Comparison of ENCODE assay signal across 16 cellular contexts in genomic region chr5:93715776-93716175, GRCh38. TPM values are rescaled to one million over a fixed set of nuclear protein-coding genes. Genes with fewer than 3 reads are reported as not detected.
DNase-seq lines count a peak whose midpoint lies in the region; ATAC-seq and TF ChIP-seq lines count a peak whose summit lies in the region.
"Had no signal": no experiment of that assay in that cellular context is flagged by ENCODE, and none has a peak within 500 bp of the region (broad histone marks: within the 10 kb centered on the region; RNA-seq: fewer than 3 reads in every experiment).

No MANE protein-coding gene starts in this region.

- H3K4me1 Mint-ChIP-seq in neural progenitor cell, result peaks cover 23% of the 10 kb centered on the region

- H3K27me3 Mint-ChIP-seq in neural progenitor cell (ENCODE audit: insufficient read depth, low read depth), result no peaks in the 10 kb centered on the region
- H3K27me3 Mint-ChIP-seq: CD4-positive, CD25-positive, alpha-beta regulatory T cell had no signal

- H3K27me3 ChIP-seq in neural progenitor cell, result no peaks in the 10 kb centered on the region
- H3K27me3 ChIP-seq: SJCRH30 had no signal

- H3K36me3 ChIP-seq in neural progenitor cell, result no peaks in the 10 kb centered on the region
- H3K36me3 ChIP-seq: SJCRH30 had no signal

- H3K9me3 ChIP-seq in neural progenitor cell (ENCODE audit: low read depth), result no peaks in the 10 kb centered on the region
- H3K9me3 ChIP-seq: SJCRH30 had no signal

- no peaks in the 10 kb centered on the region for H3K79me2 ChIP-seq in neural progenitor cell (ENCODE audit: low read depth)

- ATAC-seq in GM18870 (IDR thresholded peaks at IDR 0.05; ENCODE audit: unreplicated experiment) (no peak), HG03159 (IDR thresholded peaks at IDR 0.05; ENCODE audit: unreplicated experiment) (no peak)
- ATAC-seq: HCT116 had no signal

- H3K4me3 Mint-ChIP-seq in neural progenitor cell, result no peak overlapping the region
- H3K4me3 Mint-ChIP-seq: CD4-positive, CD25-positive, alpha-beta regulatory T cell had no signal

- H2AFZ ChIP-seq in neural progenitor cell (replicated peaks), result no peak overlapping the region

- no peaks in the 10 kb centered on the region for H3K36me3 Mint-ChIP-seq in neural progenitor cell

- DNase-seq in NCI-H146 (lab: John Stamatoyannopoulos, UW) (peak; percentile 75), NCI-H69 (lab: John Stamatoyannopoulos, UW) (peak; percentile 64), kidney tubule cell (ENCODE audit: low spot score) (peak; percentile 22), neural progenitor cell (ENCODE audit: low spot score) (no peak), NOMO-1 (lab: John Stamatoyannopoulos, UW; ENCODE audit: unreplicated experiment in 2 of 2) (no peak)
- DNase-seq: DMS 273 treated with DMSO at 0.1 percent for 48 hours, GOT3, IMR-90, NCI-H1694, NCI-H2107, NCI-H510A had no signal

- TF ChIP-seq CTCF in neural progenitor cell (IDR thresholded peaks at IDR 0.05), result no peak

- no peak overlapping the region for H3K27ac Mint-ChIP-seq in neural progenitor cell

- H3K9me3 Mint-ChIP-seq in neural progenitor cell, result peaks cover 7% of the 10 kb centered on the region

- peaks cover 12% of the 10 kb centered on the region for H3K4me1 ChIP-seq in neural progenitor cell

- no peak overlapping the region for H3K27ac ChIP-seq in neural progenitor cell
- H3K27ac ChIP-seq: SJCRH30 had no signal

- H3F3A ChIP-seq in neural progenitor cell (ENCODE audit: low read depth), result peaks cover 4% of the 10 kb centered on the region

- peak overlapping the region; percentile 48 for H3K4me2 ChIP-seq in neural progenitor cell

- H3K9ac ChIP-seq in neural progenitor cell, result no peak overlapping the region

- no peak overlapping the region for H3K4me3 ChIP-seq in neural progenitor cell
- H3K4me3 ChIP-seq: SJCRH30 had no signal

- no peaks in the 10 kb centered on the region for H4K20me1 ChIP-seq in neural progenitor cell (ENCODE audit: low read depth)

RNA-seq across cellular contexts. Expression of gene POU5F2, which starts 25.6 kb away (rescaled TPM):
- total RNA-seq in neural progenitor cell (ENCODE audit: low replicate concordance), result 0.93 and 1.0 TPM in 2 replicates

Comparison
In these comparisons a context has a peak if more than half of its experiments do, and no peak if none do; other contexts are left out.
1. DNase-seq: peak in NCI-H146 (single experiment), NCI-H69 (single experiment) and kidney tubule cell (single experiment); none in neural progenitor cell (single experiment) and NOMO-1 (0 of 2).